1 cellular context compared by ENCODE assay signal in the genomic region with DNA sequence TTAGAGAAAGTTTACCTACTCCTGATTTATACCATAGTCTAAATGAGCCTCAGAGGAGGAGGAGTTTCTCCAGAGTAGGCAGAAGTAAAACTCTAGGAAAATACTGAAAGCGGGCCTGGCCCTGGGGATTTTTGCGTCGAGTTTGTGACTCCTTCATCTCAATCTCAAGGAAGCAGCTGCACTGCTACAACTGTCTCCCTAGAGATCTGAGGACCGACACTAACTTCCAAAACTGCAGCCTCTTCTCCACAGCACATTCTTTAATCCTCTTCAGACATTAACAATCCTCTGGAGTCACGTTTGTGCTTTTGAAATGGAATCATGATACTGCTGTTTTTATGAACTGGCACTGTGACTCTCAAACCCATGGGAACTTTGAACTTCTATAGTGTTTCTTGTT.
TF ChIP-seq lines count a peak whose summit lies in the region.

No MANE protein-coding gene starts in this region.

TF ChIP-seq in GM23338, 12 proteins besides CTCF, POLR2A, EP300 and RAD21 (continued from another document):
- TF ChIP-seq ZNF462 (CRISPR knock-in tag; IDR thresholded peaks at IDR 0.05) (no peak), NANOG (IDR thresholded peaks at IDR 0.05; ENCODE audit: borderline replicate concordance) (no peak), STAT1 (IDR thresholded peaks at IDR 0.05; ENCODE audit: unreplicated experiment) (no peak), ZNF114 (CRISPR knock-in tag; IDR thresholded peaks at IDR 0.05) (no peak), ZNF331 (CRISPR knock-in tag; IDR thresholded peaks at IDR 0.05; ENCODE audit: low read depth) (no peak)
